Comparison of ENCODE assay signal across 8 cellular contexts in the genomic region with DNA sequence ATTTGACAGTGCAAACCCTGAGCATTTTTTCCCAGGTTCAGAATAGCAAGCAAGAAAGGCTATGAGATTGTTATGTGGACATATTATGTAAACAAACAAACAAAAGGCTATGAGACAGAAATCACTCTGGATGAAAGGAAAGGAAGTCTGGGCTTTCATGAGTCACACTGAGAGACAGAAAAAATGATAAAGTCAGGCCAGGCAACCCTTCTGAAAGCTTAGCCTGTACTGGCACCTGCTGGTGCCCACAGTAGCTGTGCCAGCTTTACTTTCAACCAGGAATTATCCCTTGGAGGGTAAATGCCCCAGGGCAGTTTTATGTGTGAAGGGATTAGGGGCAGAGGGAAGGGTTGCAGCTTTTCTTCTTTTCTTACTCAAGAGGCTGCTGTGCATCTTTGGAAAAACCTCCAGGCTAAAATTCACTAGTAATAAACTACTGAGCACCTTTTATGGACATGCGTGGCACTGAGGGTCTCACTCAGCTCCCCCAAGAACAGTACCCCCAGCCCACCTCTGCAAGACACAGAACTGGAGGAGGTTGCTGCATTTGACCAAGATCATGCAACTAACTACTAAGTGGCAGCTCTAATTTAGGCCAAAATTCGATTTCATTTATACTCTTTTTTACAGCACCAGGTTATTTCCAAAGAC. TPM values are rescaled to one million over a fixed set of nuclear protein-coding genes. Genes with fewer than 3 reads are reported as not detected.
DNase-seq lines count a peak whose midpoint lies in the region; ATAC-seq and TF ChIP-seq lines count a peak whose summit lies in the region.

No MANE protein-coding gene starts in this region.

- H3F3A ChIP-seq in smooth muscle cell (ENCODE audit: low read depth) = peaks cover 12% of the 10 kb centered on the region

- WGBS in smooth muscle cell (ENCODE audit: low lambda C conversion rate) = 86% methylated on average over 2 of the region's 2 CpGs

- intact Hi-C loops in Right ventricle myocardium inferior (cut with DNase I) (loop anchor here (5.0 kb wide), 1 partner anchor 37 kb away; no protein-coding TSS in a partner anchor), cardiac septum (cut with DNase I) (no loop called here)

- H2AFZ ChIP-seq in smooth muscle cell (ENCODE audit: low read depth) = peak overlapping the region; percentile 16

- H3K9me3 ChIP-seq in NT2/D1 (ENCODE audit: insufficient read depth, low read length) = no peaks in the 10 kb centered on the region
- no peaks in the 10 kb centered on the region for H3K9me3 ChIP-seq in smooth muscle cell (replicated peaks; ENCODE audit: low read depth)

- H3K27ac ChIP-seq in smooth muscle cell (ENCODE audit: low read depth) = peak overlapping the region; percentile 64

- H4K20me1 ChIP-seq in smooth muscle cell (ENCODE audit: low read depth) = no peaks in the 10 kb centered on the region

- H3K79me2 ChIP-seq in smooth muscle cell (ENCODE audit: low read depth) = no peaks in the 10 kb centered on the region

- H3K4me1 ChIP-seq in NT2/D1 (ENCODE audit: insufficient read depth, insufficient read length) (no peaks in the 10 kb centered on the region), smooth muscle cell (ENCODE audit: low read depth) (peaks cover 14% of the 10 kb centered on the region)

- peak overlapping the region; percentile 42 for H3K4me2 ChIP-seq in smooth muscle cell

- H3K9ac ChIP-seq in NT2/D1 (ENCODE audit: insufficient read length, low read depth) (no peak overlapping the region), smooth muscle cell (ENCODE audit: low read depth) (peak overlapping the region; percentile 10)

- no peaks in the 10 kb centered on the region for H3K36me3 ChIP-seq in NT2/D1 (ENCODE audit: insufficient read depth, insufficient read length, low read length)
- no peaks in the 10 kb centered on the region for H3K36me3 ChIP-seq in smooth muscle cell (ENCODE audit: low read depth)

- TF ChIP-seq CTCF in fibroblast of the aortic adventitia (IDR thresholded peaks at IDR 0.05; ENCODE audit: insufficient read depth, low read length) (peak; percentile 35), smooth muscle cell (IDR thresholded peaks at IDR 0.05; ENCODE audit: borderline replicate concordance, insufficient read depth, poor library complexity, severe bottlenecking) (peak; percentile 67)

- ATAC-seq in Right ventricle myocardium inferior (peak; percentile 76), GM19351 (IDR thresholded peaks at IDR 0.05; ENCODE audit: unreplicated experiment) (no peak), GM18870 (IDR thresholded peaks at IDR 0.05; ENCODE audit: unreplicated experiment) (no peak)

- DNase-seq in Right ventricle myocardium inferior (ENCODE audit: missing footprints) (no peak), cardiac septum (ENCODE audit: low spot score) (no peak), NT2/D1 (ENCODE audit: low read depth, low spot score) (peak; percentile 32), fibroblast of the aortic adventitia (ENCODE audit: low read depth) (peak; percentile 40), smooth muscle cell (lab: John Stamatoyannopoulos, UW; ENCODE audit: unreplicated experiment) (no peak)
- DNase-seq in stimulated activated CD8-positive, alpha-beta memory T cell treated with anti-CD3 and anti-CD28 coated beads, Interleukin-4, amount 100 ng/mL, for 48 hours = no peak

- H3K27me3 ChIP-seq in NT2/D1 (ENCODE audit: insufficient read depth, insufficient read length) (no peaks in the 10 kb centered on the region), smooth muscle cell (ENCODE audit: low read depth) (no peaks in the 10 kb centered on the region)

- H3K4me3 ChIP-seq in NT2/D1 (ENCODE audit: insufficient read length, low read depth) = no peak overlapping the region
- no peak overlapping the region for H3K4me3 ChIP-seq in fibroblast of the aortic adventitia (ENCODE audit: low read depth, low read length)
- H3K4me3 ChIP-seq in smooth muscle cell = no peak overlapping the region

RNA-seq across cellular contexts. Expression of a gene that starts 41.7 kb away (rescaled TPM):
- total RNA-seq in Right ventricle myocardium inferior = not detected
- total RNA-seq in cardiac septum = not detected
- total RNA-seq in fibroblast of the aortic adventitia (ENCODE audit: low replicate concordance) = not detected in 2 replicates
- total RNA-seq in smooth muscle cell = not detected in 2 replicates
- polyA plus RNA-seq in smooth muscle cell = not detected in 2 replicates

RNA-seq across cellular contexts. Expression of a gene that starts 48.0 kb away (rescaled TPM):
- total RNA-seq in Right ventricle myocardium inferior = not detected
- not detected for total RNA-seq in cardiac septum
- not detected in 2 replicates for total RNA-seq in fibroblast of the aortic adventitia (ENCODE audit: low replicate concordance)
- total RNA-seq in smooth muscle cell = not detected in 2 replicates
- polyA plus RNA-seq in smooth muscle cell = not detected in 2 replicates

Comparison
In these comparisons a context has a peak if more than half of its experiments do, and no peak if none do; other contexts are left out.
1. DNase-seq: peak in NT2/D1 (single experiment) and fibroblast of the aortic adventitia (single experiment); none in Right ventricle myocardium inferior (single experiment), cardiac septum (single experiment), smooth muscle cell (single experiment) and stimulated activated CD8-positive, alpha-beta memory T cell treated with anti-CD3 and anti-CD28 coated beads, Interleukin-4, amount 100 ng/mL, for 48 hours (single experiment).